ENCODE assay signal across 8 cellular contexts in the genomic region with DNA sequence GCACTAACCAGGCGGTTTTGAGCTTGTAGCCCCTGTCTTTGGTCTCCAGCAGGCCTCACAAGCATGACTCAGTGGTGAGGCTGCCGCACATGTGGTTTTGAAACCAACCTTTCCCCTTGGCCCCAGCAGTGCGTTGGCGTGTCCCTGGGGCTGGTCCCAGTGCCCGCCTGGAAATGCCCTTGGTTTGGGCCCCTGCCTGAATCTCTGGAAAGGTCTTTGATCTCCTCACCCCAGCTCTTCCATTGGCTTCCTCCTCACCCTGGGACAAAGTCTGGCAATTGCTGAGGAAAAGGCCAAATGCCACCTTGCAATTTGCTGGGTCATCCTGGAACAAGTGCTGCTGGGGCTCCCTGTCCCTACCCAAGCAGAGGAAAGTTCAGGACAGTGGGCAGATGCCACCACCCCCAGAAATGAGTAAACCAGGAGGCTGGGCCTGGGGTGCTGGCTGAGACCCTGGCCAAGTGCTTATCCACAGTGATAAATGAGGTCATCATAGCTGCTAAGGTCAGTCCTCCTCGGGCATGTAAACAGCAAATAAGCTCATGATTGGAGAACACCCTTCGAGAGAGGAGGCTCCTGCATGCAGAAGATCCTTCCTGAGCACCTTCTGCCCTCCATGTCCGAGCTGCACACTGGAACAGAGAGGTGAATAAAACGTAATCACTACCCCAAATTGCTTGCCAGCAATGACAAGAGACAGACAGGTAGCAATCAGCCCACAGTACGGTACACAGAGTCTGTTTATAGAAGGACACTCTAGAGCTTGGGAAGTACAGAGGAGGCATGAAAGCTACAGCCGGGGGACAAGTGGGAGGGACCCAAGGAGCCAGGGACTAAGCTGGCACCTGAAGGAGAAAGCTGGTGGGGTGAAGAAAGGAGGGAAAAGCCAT.
DNase-seq lines count a peak whose midpoint lies in the region; ATAC-seq, FAIRE-seq and TF ChIP-seq lines count a peak whose summit lies in the region.

No MANE protein-coding gene starts in this region.

- intact Hi-C loops in body of pancreas (cut with DNase I): no loop called here
- intact Hi-C loops in psoas muscle (cut with DNase I): loop anchor here in 1 of 2 donors (5.0 kb wide), 1 partner anchor 93 kb away; no protein-coding TSS in a partner anchor

- FAIRE-seq in HTR-8/SVneo (lab: Jason Lieb, UNC): no peak

- DNase-seq in SIG-M5 treated with dmso at 0.1 percent for 504 hours (lab: John Stamatoyannopoulos, UW; ENCODE audit: unreplicated experiment) (peak; percentile 47), SIG-M5 (lab: John Stamatoyannopoulos, UW) (no peak), HTR-8/SVneo (ENCODE audit: insufficient read length, low spot score) (peak; percentile 48), body of pancreas (peak in 1 of 4 donors; percentile 13), psoas muscle (peak in 1 of 2 donors; percentile 69), NCI-H524 (lab: John Stamatoyannopoulos, UW) (no peak), DMS79 treated with DMSO at 0.1 percent for 48 hours (lab: John Stamatoyannopoulos, UW) (no peak), NCI-H2196 (lab: John Stamatoyannopoulos, UW; ENCODE audit: unreplicated experiment) (no peak)

- H3K27ac ChIP-seq in body of pancreas (no peak overlapping the region), psoas muscle (no peak overlapping the region)

- no peak for TF ChIP-seq POLR2A in body of pancreas (IDR thresholded peaks at IDR 0.05)

- WGBS in body of pancreas, 2 donors: 63 to 75% methylated on average over 8 to 11 of the region's 11 CpGs
- WGBS in psoas muscle, 3 donors: 57 to 81% (median 70%) methylated on average over 11 of the region's 11 CpGs

- H3K4me3 ChIP-seq in body of pancreas: no peak overlapping the region
- no peak overlapping the region for H3K4me3 ChIP-seq in psoas muscle

- TF ChIP-seq CTCF in body of pancreas (IDR thresholded peaks at IDR 0.05) (no peak), psoas muscle (IDR thresholded peaks at IDR 0.05) (no peak)

- H3K27me3 ChIP-seq in body of pancreas: no peaks in the 10 kb centered on the region
- H3K27me3 ChIP-seq in psoas muscle (ENCODE audit: insufficient read depth in 3 of 3, low read length in 2 of 3): no peaks in the 10 kb centered on the region

- no peaks in the 10 kb centered on the region for H3K9me3 ChIP-seq in body of pancreas
- H3K9me3 ChIP-seq in psoas muscle: no peaks in the 10 kb centered on the region

- ATAC-seq in body of pancreas (peak; percentile 5), psoas muscle (peak; percentile 65 to 85 (median 76))

- no peaks in the 10 kb centered on the region for H3K36me3 ChIP-seq in body of pancreas (replicated peaks in 1 of 2; ENCODE audit: insufficient read depth in 1 of 2, low read depth in 2 of 2)
- no peaks in the 10 kb centered on the region for H3K36me3 ChIP-seq in psoas muscle (ENCODE audit: insufficient read depth in 1 of 2, low read depth in 1 of 2)

- H3K4me1 ChIP-seq in body of pancreas: no peaks in the 10 kb centered on the region
- no peaks in the 10 kb centered on the region for H3K4me1 ChIP-seq in psoas muscle

Comparison
In these comparisons a context has a peak if more than half of its experiments do, and no peak if none do; other contexts are left out.
1. DNase-seq: peak in SIG-M5 treated with dmso at 0.1 percent for 504 hours (single experiment) and HTR-8/SVneo (single experiment); none in SIG-M5 (single experiment), NCI-H524 (0 of 2), DMS79 treated with DMSO at 0.1 percent for 48 hours (single experiment) and NCI-H2196 (single experiment).